In the genomic region with DNA sequence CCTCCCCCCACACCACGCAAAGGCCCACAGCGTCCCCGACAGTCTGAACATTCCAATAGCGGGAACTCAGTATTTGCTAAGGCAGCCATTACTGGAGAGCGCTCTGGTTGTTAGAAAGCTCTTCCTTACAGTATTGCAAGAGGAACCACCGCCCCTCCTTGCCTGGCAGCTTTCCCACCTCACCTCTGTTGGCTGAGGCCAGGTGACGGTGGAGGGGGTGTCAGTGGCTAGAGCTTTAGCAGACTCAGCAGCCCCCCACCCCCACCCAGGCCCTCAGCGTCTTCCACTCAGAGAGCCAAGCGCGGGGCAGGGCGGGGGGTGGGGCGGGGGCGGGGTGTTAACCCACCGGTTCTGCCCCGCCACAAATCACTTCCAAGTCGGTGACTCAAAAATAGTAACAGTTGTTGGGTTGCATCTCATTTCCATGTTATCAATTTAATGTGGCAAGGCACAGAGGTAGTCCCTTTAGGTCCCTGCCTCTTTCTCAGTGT, we compare ENCODE assay signal across 8 cellular contexts. TPM values are rescaled to one million over a fixed set of nuclear protein-coding genes. Genes with fewer than 3 reads are reported as not detected.
A peak's percentile ranks its signal among the peaks of the same experiment; 100 is the strongest.
DNase-seq lines count a peak whose midpoint lies in the region; FAIRE-seq and TF ChIP-seq lines count a peak whose summit lies in the region.

No MANE protein-coding gene starts in this region.

- H3K27me3 ChIP-seq in dorsolateral prefrontal cortex (no peaks in the 10 kb centered on the region), mucosa of rectum (ENCODE audit: control insufficient read depth in 2 of 2, insufficient read depth in 2 of 2, low read length in 2 of 2) (peaks cover 3 to 7% of the 10 kb centered on the region in 2 donors)

- peak overlapping the region; percentile 72 to 91 for H3K9ac ChIP-seq in mucosa of rectum (ENCODE audit: low read depth in 1 of 2, low read length in 2 of 2)

- peaks cover 66 to 78% of the 10 kb centered on the region in 2 donors for H3K4me1 ChIP-seq in mucosa of rectum (ENCODE audit: control insufficient read depth in 2 of 2, insufficient read depth in 2 of 2, low read length in 2 of 2)

- intact Hi-C loops in dorsolateral prefrontal cortex (cut with DNase I): loop anchor here in 1 of 2 donors (2.0 to 5.0 kb wide), 2 partner anchors 70 to 112 kb away; a partner anchor contains a TSS

- no peaks in the 10 kb centered on the region for H3K9me3 ChIP-seq in mucosa of rectum (ENCODE audit: control insufficient read depth in 2 of 2, low read length in 2 of 2)

- no peak for FAIRE-seq in urothelium cell line (lab: Jason Lieb, UNC)

- peak overlapping the region in 58 of 59 donors; percentile 83 to 99 (median 96) for H3K27ac ChIP-seq in dorsolateral prefrontal cortex
- peak overlapping the region; percentile 88 to 95 for H3K27ac ChIP-seq in mucosa of rectum (ENCODE audit: low read depth in 2 of 2, low read length in 2 of 2)

- peak; percentile 68 for DNase-seq in G401 (ENCODE audit: low spot score)
- DNase-seq in NAMALWA (ENCODE audit: low spot score): peak; percentile 71
- DNase-seq in SW480 (ENCODE audit: low spot score): peak; percentile 74
- DNase-seq in dorsolateral prefrontal cortex: no peak
- peak; percentile 28 for DNase-seq in urothelium cell line (ENCODE audit: low spot score)
- no peak for DNase-seq in germinal center (ENCODE audit: low spot score)
- no peak for DNase-seq in COLO829 (ENCODE audit: low spot score)

- no peak for TF ChIP-seq CTCF in dorsolateral prefrontal cortex (IDR thresholded peaks at IDR 0.05 in 54 of 56, conservative IDR thresholded peaks at IDR 0.05 in 2 of 56; ENCODE audit: low read depth in 1 of 56, partially characterized antibody in 56 of 56)

- H3K4me3 ChIP-seq in dorsolateral prefrontal cortex (peak overlapping the region; percentile 29 to 94 (median 85)), mucosa of rectum (ENCODE audit: low read length in 2 of 2) (peak overlapping the region; percentile 73 to 99)

- no peaks in the 10 kb centered on the region for H3K36me3 ChIP-seq in mucosa of rectum (ENCODE audit: control insufficient read depth in 2 of 2, insufficient read depth in 2 of 2, low read length in 2 of 2)

- in situ Hi-C loops in G401 (cut with HindIII; ENCODE audit: low sequenced_read_pairs): no loop called here

RNA-seq across cellular contexts. Expression of a gene that starts 2.3 kb away (rescaled TPM):
- total RNA-seq in G401 (2014; rRNA removed; shearing (Covaris generic)): 46.1 and 51.0 TPM in 2 replicates
- 10 to 100 TPM in 104 of 120 experiments, 1 to 10 TPM in 16; 6.3 to 25.0 (median 12.5) TPM for total RNA-seq in dorsolateral prefrontal cortex

RNA-seq across cellular contexts. Expression of a gene that starts 2.6 kb away (rescaled TPM):
- 20.1 and 24.2 TPM in 2 replicates for total RNA-seq in G401 (2014; rRNA removed; shearing (Covaris generic))
- 1 to 10 TPM; 1.8 to 8.1 (median 4.2) TPM for total RNA-seq in dorsolateral prefrontal cortex

RNA-seq across cellular contexts. Expression of a gene that starts 3.3 kb away (rescaled TPM):
- total RNA-seq in G401 (2014; rRNA removed; shearing (Covaris generic)): 11.4 and 13.3 TPM in 2 replicates
- total RNA-seq in dorsolateral prefrontal cortex: 100 to 1,000 TPM in 116 of 120 experiments, 10 to 100 TPM in 4; 58.4 to 222 (median 157) TPM

RNA-seq across cellular contexts. Expression of a gene that starts 20.0 kb away (rescaled TPM):
- total RNA-seq in G401 (2014; rRNA removed; shearing (Covaris generic)): 1.1 and 3.2 TPM in 2 replicates
- 100 to 1,000 TPM in 77 of 120 experiments, 10 to 100 TPM in 43; 64.3 to 154 (median 106) TPM for total RNA-seq in dorsolateral prefrontal cortex

Comparison
In these comparisons a context has a peak if more than half of its experiments do, and no peak if none do; other contexts are left out.
1. DNase-seq: peak in G401 (single experiment), NAMALWA (single experiment), SW480 (single experiment) and urothelium cell line (single experiment); none in dorsolateral prefrontal cortex (0 of 10), germinal center (single experiment) and COLO829 (single experiment).